ENCODE assay signal across 8 cellular contexts in the genomic region with DNA sequence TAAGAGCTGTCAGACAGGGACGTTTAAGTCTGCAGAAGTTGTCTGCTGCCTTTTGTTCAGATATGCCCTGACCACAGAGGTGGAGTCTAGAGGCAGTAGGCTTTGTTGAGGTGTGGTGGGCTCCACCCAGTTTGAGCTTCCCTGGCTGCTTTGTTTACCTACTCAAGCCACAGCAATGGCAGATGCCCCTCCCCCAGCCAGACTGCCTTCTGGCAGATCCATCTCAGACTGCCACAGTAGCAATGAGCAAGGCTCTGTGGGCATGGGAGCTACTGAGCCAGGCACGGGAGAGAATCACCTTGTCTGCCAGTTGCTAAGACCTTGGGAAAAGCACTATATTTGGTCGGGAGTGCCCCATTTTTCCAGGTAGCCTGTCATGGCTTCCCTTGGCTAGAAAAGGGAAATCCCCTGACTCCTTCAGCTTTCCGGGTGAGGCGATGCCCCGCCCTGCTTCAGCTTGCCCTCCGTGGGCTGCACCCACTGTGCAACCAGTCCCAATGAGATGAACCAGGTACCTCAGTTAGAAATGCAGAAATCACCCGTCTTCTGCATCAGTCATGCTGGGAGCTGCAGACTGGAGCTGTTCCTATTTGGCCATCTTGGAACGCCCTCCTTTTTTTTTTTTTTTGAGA.
DNase-seq lines count a peak whose midpoint lies in the region; ATAC-seq and TF ChIP-seq lines count a peak whose summit lies in the region.
"Not testable (repeated sequence)": the region's sequence is repeated elsewhere in the genome, so short reads cannot be mapped to it uniquely, and the experiment has no call there.

No MANE protein-coding gene starts in this region.

- CTCF ChIA-PET in CD4-positive, alpha-beta T cell (lab: Charles Lee), result not testable (repeated sequence)

- H3K27me3 ChIP-seq in CD4-positive, alpha-beta T cell (ENCODE audit: control insufficient read depth, insufficient read depth, low read length); Peyer's patch: not testable (repeated sequence)

- peak overlapping the region; percentile 80 for H3K4me3 Mint-ChIP-seq in CD4-positive, alpha-beta T cell
- H3K4me3 Mint-ChIP-seq in activated T-cell treated with anti-CD3 and anti-CD28 coated beads, Interleukin-2, amount 50 U/mL, for 72 hours, result peak overlapping the region; percentile 63 to 64

- H3K4me1 Mint-ChIP-seq in CD4-positive, alpha-beta T cell (ENCODE audit: low read depth), result peaks cover 26% of the 10 kb centered on the region
- not testable (repeated sequence) for H3K4me1 Mint-ChIP-seq in activated T-cell treated with anti-CD3 and anti-CD28 coated beads, Interleukin-2, amount 50 U/mL, for 72 hours (ENCODE audit: low read depth)

- POLR2A ChIA-PET in CD4-positive, alpha-beta T cell (lab: Charles Lee), result interaction anchor here (0.6 to 1.7 kb wide), 10 partner anchors 13 to 1567 kb away, joined by 3 to 10 read pairs (median 4); a partner anchor contains a TSS

- H3K36me3 ChIP-seq in Peyer's patch, result not testable (repeated sequence)

- not testable (repeated sequence) for H3K9me3 Mint-ChIP-seq in CD4-positive, alpha-beta T cell
- H3K9me3 Mint-ChIP-seq in activated T-cell treated with anti-CD3 and anti-CD28 coated beads, Interleukin-2, amount 50 U/mL, for 72 hours, result peaks cover 14 to 15% of the 10 kb centered on the region in 2 donors

- peaks cover 14% of the 10 kb centered on the region for H3K36me3 Mint-ChIP-seq in CD4-positive, alpha-beta T cell (ENCODE audit: low read depth)
- H3K36me3 Mint-ChIP-seq in activated T-cell treated with anti-CD3 and anti-CD28 coated beads, Interleukin-2, amount 50 U/mL, for 72 hours (ENCODE audit: insufficient read depth in 2 of 2), result not testable (repeated sequence)

- DNase-seq in CD4-positive, alpha-beta T cell, result peak; percentile 47 to 91 (median 74)
- DNase-seq in NCI-H1417 (lab: John Stamatoyannopoulos, UW) (peak; percentile 15 to 68 (median 19)), Peyer's patch (peak in 2 of 3 donors; percentile 34 to 65)
- DNase-seq in activated CD4-positive, alpha-beta T cell treated with anti-CD3 and anti-CD28 coated beads, Interleukin-2, amount 50 U/mL, for 1 hour, result peak; percentile 74
- peak; percentile 21 to 39 for DNase-seq in activated T-cell treated with anti-CD3 and anti-CD28 coated beads, Interleukin-2, amount 50 U/mL, for 72 hours
- peak; percentile 88 for DNase-seq in central memory CD4-positive, alpha-beta T cell
- DNase-seq in stimulated activated CD4-positive, alpha-beta T cell treated with anti-CD3 and anti-CD28 coated beads, Interleukin-12 subunit alpha, Interleukin-12 subunit beta, amount 100 ng/mL, for 48 hours (ENCODE audit: low read depth in 2 of 3, low spot score in 1 of 3), result peak in 2 of 3 donors; percentile 4 to 6
- DNase-seq in stimulated activated CD8-positive, alpha-beta memory T cell treated with anti-CD3 and anti-CD28 coated beads, Interleukin-4, amount 100 ng/mL, for 48 hours, result peak; percentile 63

- not testable (repeated sequence) for TF ChIP-seq CTCF in CD4-positive, alpha-beta T cell (IDR thresholded peaks at IDR 0.05); Peyer's patch (IDR thresholded peaks at IDR 0.05)

- H3K4me3 ChIP-seq in Peyer's patch, result not testable (repeated sequence)

- intact Hi-C loops in CD4-positive, alpha-beta T cell (cut with DNase I, micrococcal nuclease), result not testable (repeated sequence)

- TF ChIP-seq POLR2A in Peyer's patch (IDR thresholded peaks at IDR 0.05), result not testable (repeated sequence)

- H3K27ac Mint-ChIP-seq in CD4-positive, alpha-beta T cell, result peak overlapping the region; percentile 96
- H3K27ac Mint-ChIP-seq in activated T-cell treated with anti-CD3 and anti-CD28 coated beads, Interleukin-2, amount 50 U/mL, for 72 hours, result not testable (repeated sequence)

- H3K27me3 Mint-ChIP-seq in CD4-positive, alpha-beta T cell; activated T-cell treated with anti-CD3 and anti-CD28 coated beads, Interleukin-2, amount 50 U/mL, for 72 hours (ENCODE audit: low read depth): not testable (repeated sequence)

- not testable (repeated sequence) for H3K4me1 ChIP-seq in Peyer's patch

- ATAC-seq in CD4-positive, alpha-beta T cell (ENCODE audit: poor library complexity), result peak; percentile 95
- not testable (repeated sequence) for ATAC-seq in activated T-cell treated with anti-CD3 and anti-CD28 coated beads, Interleukin-2, amount 50 U/mL, for 72 hours (replicated peaks in 1 of 2)

- not testable (repeated sequence) for H3K9me3 ChIP-seq in CD4-positive, alpha-beta T cell (ENCODE audit: control insufficient read depth, low read length); Peyer's patch

- not testable (repeated sequence) for H3K27ac ChIP-seq in CD4-positive, alpha-beta T cell (ENCODE audit: low read depth, low read length); Peyer's patch

Comparison
In these comparisons a context has a peak if more than half of its experiments do, and no peak if none do; other contexts are left out.
1. DNase-seq: peak in every context shown above with its lines; median percentile 88 in central memory CD4-positive, alpha-beta T cell; 74 in CD4-positive, alpha-beta T cell; 74 in activated CD4-positive, alpha-beta T cell treated with anti-CD3 and anti-CD28 coated beads, Interleukin-2, amount 50 U/mL, for 1 hour; 63 in stimulated activated CD8-positive, alpha-beta memory T cell treated with anti-CD3 and anti-CD28 coated beads, Interleukin-4, amount 100 ng/mL, for 48 hours; 50 in Peyer's patch; 30 in activated T-cell treated with anti-CD3 and anti-CD28 coated beads, Interleukin-2, amount 50 U/mL, for 72 hours; 19 in NCI-H1417; 5 in stimulated activated CD4-positive, alpha-beta T cell treated with anti-CD3 and anti-CD28 coated beads, Interleukin-12 subunit alpha, Interleukin-12 subunit beta, amount 100 ng/mL, for 48 hours.